9 cellular contexts compared by ENCODE assay signal in genomic region chr17:81385320-81386111, GRCh38. TPM values are rescaled to one million over a fixed set of nuclear protein-coding genes. Genes with fewer than 3 reads are reported as not detected.
A peak's percentile ranks its signal among the peaks of the same experiment; 100 is the strongest.
DNase-seq lines count a peak whose midpoint lies in the region; ATAC-seq, FAIRE-seq and TF ChIP-seq lines count a peak whose summit lies in the region.
"Had no signal": no experiment of that assay in that cellular context is flagged by ENCODE, and none has a peak within 500 bp of the region (broad histone marks: within the 10 kb centered on the region; RNA-seq: fewer than 3 reads in every experiment).

No MANE protein-coding gene starts in this region.

- peaks cover 4% of the 10 kb centered on the region for H3K27me3 Mint-ChIP-seq in brain

- 6% methylated on average over 19 of the region's 24 CpGs for WGBS in HepG2 (ENCODE audit: low lambda C conversion rate)

- peak overlapping the region; percentile 71 to 76 (median 74) for H3K4me3 Mint-ChIP-seq in brain

- H3K9me3 ChIP-seq in HepG2 (ENCODE audit: low read length) (no peaks in the 10 kb centered on the region), gastrocnemius medialis (no peaks in the 10 kb centered on the region)
- H3K9me3 ChIP-seq: tibial artery had no signal

- no peaks in the 10 kb centered on the region for H3K36me3 Mint-ChIP-seq in brain

- POLR2A ChIA-PET in HepG2 (lab: Yijun Ruan, JAX) = interaction anchor here (0.6 to 1.2 kb wide), 7 partner anchors 8 to 122 kb away, joined by 3 to 4 read pairs (median 3); partner anchors contain the start of genes BAHCC1 and SLC38A10

- no peak overlapping the region for H2AFZ ChIP-seq in HepG2 (ENCODE audit: low read length)

- no peaks in the 10 kb centered on the region; the same call in 1 of the 2 replicates for H4K20me1 ChIP-seq in HepG2 (ENCODE audit: insufficient read depth, low read length)

- DNase-seq in LHCN-M2 (ENCODE audit: low read depth) = peak; percentile 73
- DNase-seq in HepG2 (ENCODE audit: low spot score) = peak; percentile 64
- no peak for DNase-seq in gastrocnemius medialis
- no peak for DNase-seq in GM20000 (ENCODE audit: low spot score)
- no peak for DNase-seq in RKO (ENCODE audit: low spot score)
- DNase-seq in NCI-H1105 (lab: John Stamatoyannopoulos, UW) = no peak

- H3K9me3 Mint-ChIP-seq in brain = no peaks in the 10 kb centered on the region

- H3K27ac Mint-ChIP-seq in brain = peak overlapping the region; percentile 14 to 95 (median 83)

- H3K27me3 ChIP-seq in HepG2 (ENCODE audit: control insufficient read depth in 1 of 2, insufficient read depth in 2 of 2, low read length in 2 of 2) = peaks cover 17 to 92% of the 10 kb centered on the region in 2 experiments
- no peaks in the 10 kb centered on the region for H3K27me3 ChIP-seq in gastrocnemius medialis

- peak overlapping the region; percentile 12; the same call in 1 of the 2 replicates for H3K9ac ChIP-seq in HepG2 (ENCODE audit: insufficient read depth, low read depth, low read length)

- CTCF ChIA-PET in HepG2 (lab: Yijun Ruan, JAX; ENCODE audit: low intra/inter-chr PET ratio, low total read pairs) = no interaction called here

- TF ChIP-seq RAD21 in HepG2 (CRISPR knock-in tag; IDR thresholded peaks at IDR 0.05) = no peak

- H3K79me2 ChIP-seq in HepG2 (ENCODE audit: insufficient read depth, low read length) = no peaks in the 10 kb centered on the region

- intact Hi-C loops in HepG2 (cut with micrococcal nuclease; ENCODE audit: unreplicated experiment) = loop anchor here (5.0 kb wide), 2 partner anchors 78 to 908 kb away; partner anchors contain the start of gene NPTX1
- intact Hi-C loops in gastrocnemius medialis (cut with DNase I; ENCODE audit: low total_unique reads) = loop anchor here (2.0 kb wide), 2 partner anchors 39 to 91 kb away; partner anchors contain the start of gene SLC38A10

- in situ Hi-C loops in HepG2 (cut with HindIII; ENCODE audit: extremely low pct_ligation_motif_present, low pct_unique_long_range_greater_than_20kb) = no loop called here
- in situ Hi-C loops in gastrocnemius medialis (cut with MboI; ENCODE audit: low sequenced_read_pairs in 4 of 4) = no loop called here

- H3K4me2 ChIP-seq in HepG2 (ENCODE audit: low read depth, low read length) = peak overlapping the region; percentile 92

- peak; percentile 83 for FAIRE-seq in HepG2 (lab: Jason Lieb, UNC)

- peaks cover 54% of the 10 kb centered on the region for H3K4me1 ChIP-seq in HepG2 (ENCODE audit: insufficient read depth, low read length)
- peaks cover 24 to 34% of the 10 kb centered on the region in 2 donors for H3K4me1 ChIP-seq in gastrocnemius medialis

- H3K36me3 ChIP-seq in HepG2 (replicated peaks in 1 of 2; ENCODE audit: control insufficient read depth in 1 of 2, insufficient read depth in 2 of 2, low read length in 2 of 2) = no peaks in the 10 kb centered on the region
- H3K36me3 ChIP-seq in gastrocnemius medialis = no peaks in the 10 kb centered on the region
- H3K36me3 ChIP-seq: tibial artery had no signal

- H3K27ac ChIP-seq in HepG2 (ENCODE audit: extremely low read length, insufficient read depth, low read length) = no peak overlapping the region
- H3K27ac ChIP-seq in gastrocnemius medialis = peak overlapping the region; percentile 93 to 99 (median 98)

- H3K4me3 ChIP-seq in HepG2 (replicated peaks in 1 of 3; ENCODE audit: insufficient read depth in 1 of 3, low read depth in 2 of 3, low read length in 3 of 3) = peak overlapping the region in 1 of 3 experiments; percentile 76; a peak in 3 of 6 replicates
- no peak overlapping the region for H3K4me3 ChIP-seq in gastrocnemius medialis

- peaks cover 57% of the 10 kb centered on the region for H3K4me1 Mint-ChIP-seq in brain

- TF ChIP-seq EP300 in HepG2 (IDR thresholded peaks at IDR 0.05; ENCODE audit: low read depth in 2 of 2, low read length in 2 of 2) (no peak), HepG2 (CRISPR knock-in tag; IDR thresholded peaks at IDR 0.05; ENCODE audit: borderline replicate concordance) (peak; percentile 55; the same call in 1 of the 2 replicates)

- TF ChIP-seq POLR2A in HepG2 (IDR thresholded peaks at IDR 0.05; ENCODE audit: insufficient read depth in 1 of 2, low read depth in 2 of 2, low read length in 2 of 2) (no peak), gastrocnemius medialis (IDR thresholded peaks at IDR 0.05) (no peak)

- ATAC-seq in HepG2 (peak; percentile 7; the same call in 2 of the 3 replicates), gastrocnemius medialis (no peak), GM19328 (IDR thresholded peaks at IDR 0.05; ENCODE audit: unreplicated experiment) (no peak)

- no TSS peak for BruUV-seq in HepG2 (replicated peaks; lab: Mats Ljungman, UMichigan)

- no peak for TF ChIP-seq CTCF in brain (conservative IDR thresholded peaks at IDR 0.05)
- no peak for TF ChIP-seq CTCF in HepG2 (CRISPR knock-in tag; IDR thresholded peaks at IDR 0.05)
- no peak for TF ChIP-seq CTCF in gastrocnemius medialis (IDR thresholded peaks at IDR 0.05 in 4 of 5, conservative IDR thresholded peaks at IDR 0.05 in 1 of 5)
- TF ChIP-seq CTCF in GM20000 (IDR thresholded peaks at IDR 0.05; ENCODE audit: extremely low read depth, missing control alignments) = no peak

TF ChIP-seq in HepG2, 621 proteins besides CTCF, POLR2A, EP300 and RAD21 (continues in another document):
- TF ChIP-seq SOX6 (IDR thresholded peaks at IDR 0.05) (no peak), SOX6 (CRISPR knock-in tag; IDR thresholded peaks at IDR 0.05) (0 out of 2 replicates have a peak, but pooled peaks have one; percentile 14), XRCC5 (optimal IDR thresholded peaks at IDR 0.05; ENCODE audit: low read length) (no peak), ZNF317 (CRISPR knock-in tag; IDR thresholded peaks at IDR 0.05) (0 out of 2 replicates have a peak, but pooled peaks have one; percentile 14), SNAI1 (CRISPR knock-in tag; IDR thresholded peaks at IDR 0.05; ENCODE audit: borderline replicate concordance) (0 out of 2 replicates have a peak, but pooled peaks have one; percentile 4), ZFX (CRISPR knock-in tag; IDR thresholded peaks at IDR 0.05; ENCODE audit: low read depth) (peak; percentile 36; the same call in 1 of the 2 replicates), ERF (CRISPR knock-in tag; IDR thresholded peaks at IDR 0.05) (0 out of 2 replicates have a peak, but pooled peaks have one; percentile 24), ZNF746 (CRISPR knock-in tag; IDR thresholded peaks at IDR 0.05) (peak; percentile 42; the same call in 1 of the 2 replicates), ZNF501 (CRISPR knock-in tag; IDR thresholded peaks at IDR 0.05) (0 out of 2 replicates have a peak, but pooled peaks have one; percentile 18), ZBTB49 (CRISPR knock-in tag; IDR thresholded peaks at IDR 0.05; ENCODE audit: borderline replicate concordance) (peak; percentile 55; the same call in 1 of the 2 replicates), NR0B2 (CRISPR knock-in tag; IDR thresholded peaks at IDR 0.05) (0 out of 2 replicates have a peak, but pooled peaks have one; percentile 7), ZNF446 (CRISPR knock-in tag; IDR thresholded peaks at IDR 0.05) (no peak)

RNA-seq across cellular contexts. Expression of gene BAHCC1, which starts 9.7 kb away (rescaled TPM):
- 4.9 and 6.6 TPM in 2 replicates for total RNA-seq in LHCN-M2 (2014; rRNA removed)
- 3.6 TPM for polyA plus RNA-seq in LHCN-M2 (2012)
- 19.5 TPM for polyA plus RNA-seq in brain (ENCODE audit: insufficient read depth, low read depth, low replicate concordance)
- total RNA-seq in HepG2 (2016; rRNA removed; fragmentation: Illumina TruSeq; extraction: Trizol) = 0.94 and 1.7 TPM in 2 replicates
- 1.4 and 1.8 TPM in 2 replicates for total RNA-seq in HepG2 (2016; cell fraction: cytosol; rRNA removed; fragmentation: Illumina TruSeq; extraction: Trizol; ENCODE audit: low read depth)
- 1.2 and 1.8 TPM in 2 replicates for total RNA-seq in HepG2 (2016; cell fraction: insoluble cytoplasmic fraction; rRNA removed; fragmentation: Illumina TruSeq; extraction: Trizol)
- total RNA-seq in HepG2 (2016; cell fraction: membrane; rRNA removed; fragmentation: Illumina TruSeq; extraction: Trizol) = 1.2 and 1.9 TPM in 2 replicates
- 2.8 and 3.9 TPM in 2 replicates for total RNA-seq in HepG2 (2016; cell fraction: nucleus; rRNA removed; fragmentation: Illumina TruSeq; extraction: Trizol)
- 1.4 TPM in 2 replicates for polyA plus RNA-seq in HepG2 (2011; rRNA removed)
- 0.42 and 0.64 TPM in 2 replicates for polyA plus RNA-seq in HepG2 (2011; cell fraction: cytosol; rRNA removed)
- 15.9 and 22.2 TPM in 2 replicates for polyA plus RNA-seq in HepG2 (2011; cell fraction: nucleus; rRNA removed)
- 1.8 and 2.5 TPM in 2 replicates for polyA plus RNA-seq in HepG2 (2012)
- polyA plus RNA-seq in HepG2 (2016; cell fraction: cytosol; fragmentation: Illumina TruSeq; extraction: Trizol; ENCODE audit: low read depth) = 1.1 and 1.4 TPM in 2 replicates
- 1.3 and 1.9 TPM in 2 replicates for polyA plus RNA-seq in HepG2 (2016; cell fraction: insoluble cytoplasmic fraction; fragmentation: Illumina TruSeq; extraction: Trizol; ENCODE audit: low read depth)
- 1.9 and 2.3 TPM in 2 replicates for polyA plus RNA-seq in HepG2 (2016; cell fraction: membrane; fragmentation: Illumina TruSeq; extraction: Trizol; ENCODE audit: low read depth)
- 9.5 and 11.0 TPM in 2 replicates for polyA plus RNA-seq in HepG2 (2016; cell fraction: nucleus; fragmentation: Illumina TruSeq; extraction: Trizol; ENCODE audit: insufficient read depth, low read depth)
- 1.7 and 5.4 TPM in 2 replicates for polyA minus RNA-seq in HepG2 (2011; rRNA and poly(A)+ RNA removed; ENCODE audit: low replicate concordance)
- polyA minus RNA-seq in HepG2 (2011; cell fraction: cytosol; rRNA and poly(A)+ RNA removed) = 1.1 and 1.9 TPM in 2 replicates
- polyA minus RNA-seq in HepG2 (2011; cell fraction: nucleus; rRNA and poly(A)+ RNA removed) = 5.5 and 5.9 TPM in 2 replicates
- 1 to 10 TPM; 2.5 to 8.4 (median 5.8) TPM for total RNA-seq in gastrocnemius medialis

Comparison
In these comparisons a context has a peak if more than half of its experiments do, and no peak if none do; other contexts are left out.
1. DNase-seq: peak in LHCN-M2 (single experiment) and HepG2 (single experiment); none in gastrocnemius medialis (0 of 2), GM20000 (single experiment), RKO (single experiment) and NCI-H1105 (single experiment).